ENCODE assay signal across 8 cellular contexts in the genomic region with DNA sequence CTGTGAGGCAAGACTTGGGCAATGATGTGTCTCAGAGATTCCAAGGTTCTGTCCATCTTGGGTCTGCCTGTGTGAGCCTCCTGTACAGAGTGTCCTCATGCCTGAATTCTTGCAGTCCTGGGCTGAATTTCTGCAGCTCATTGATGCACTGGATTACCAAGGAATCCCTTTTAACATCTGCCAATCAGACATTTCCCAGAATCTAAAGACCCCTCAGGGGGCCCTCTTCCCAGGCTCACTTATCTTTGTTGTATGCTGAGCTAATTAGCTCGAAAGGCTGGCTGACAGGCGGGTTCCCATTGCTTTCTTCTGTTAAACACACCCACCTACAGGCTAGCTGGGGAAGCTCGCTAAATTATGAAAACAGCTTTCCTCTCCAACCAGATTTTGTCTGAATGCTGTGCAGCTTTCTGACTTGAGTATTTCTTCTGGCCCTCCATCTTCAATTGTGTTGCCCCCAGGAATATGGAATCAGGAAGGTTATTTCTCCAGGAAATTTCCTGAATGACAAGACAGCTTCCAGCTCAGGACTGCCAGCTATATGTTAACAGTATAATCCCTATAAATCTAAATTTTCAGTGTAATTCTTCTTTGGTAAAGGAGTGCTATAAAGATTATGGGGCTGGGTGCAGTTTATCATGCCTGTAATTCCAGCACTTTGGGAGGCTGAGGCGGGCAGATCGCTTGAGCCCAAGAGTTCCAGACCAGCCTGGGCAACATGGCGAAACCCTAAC. TPM values are rescaled to one million over a fixed set of nuclear protein-coding genes. Genes with fewer than 3 reads are reported as not detected.
DNase-seq lines count a peak whose midpoint lies in the region; ATAC-seq and TF ChIP-seq lines count a peak whose summit lies in the region.

A gene (minus strand): TSS at position 91 of the 734 bp plus-strand sequence. CDS start 35 bp downstream, at position 56.

- H3K36me3 ChIP-seq in HAP-1 (replicated peaks) = no peaks in the 10 kb centered on the region
- no peaks in the 10 kb centered on the region for H3K36me3 ChIP-seq in mucosa of descending colon (ENCODE audit: low read depth)
- H3K36me3 ChIP-seq in gastrocnemius medialis = no peaks in the 10 kb centered on the region

- in situ Hi-C loops in HAP-1 (cut with MboI; ENCODE audit: low sequenced_read_pairs) = loop anchor here (10.0 kb wide), 1 partner anchor 268 kb away; a partner anchor contains a TSS
- in situ Hi-C loops in gastrocnemius medialis (cut with MboI; ENCODE audit: low sequenced_read_pairs in 4 of 4) = no loop called here

- H3K27me3 ChIP-seq in HAP-1 (ENCODE audit: low read depth) = no peaks in the 10 kb centered on the region
- H3K27me3 ChIP-seq in gastrocnemius medialis = no peaks in the 10 kb centered on the region

- H3K4me3 ChIP-seq in HAP-1 (no peak within 1 kb of the TSS), mucosa of descending colon (no peak within 1 kb of the TSS), gastrocnemius medialis (no peak within 1 kb of the TSS)

- TF ChIP-seq CTCF in mucosa of descending colon (IDR thresholded peaks at IDR 0.05) (no peak), gastrocnemius medialis (IDR thresholded peaks at IDR 0.05 in 4 of 5, conservative IDR thresholded peaks at IDR 0.05 in 1 of 5) (peak in 2 of 5 experiments; percentile 10 to 26)

- DNase-seq in A172 (ENCODE audit: low spot score) (peak; percentile 41), GDM1 (lab: John Stamatoyannopoulos, UW) (peak; percentile 18), HAP-1 (ENCODE audit: low spot score in 2 of 2) (peak; percentile 74), M059J (ENCODE audit: low read depth) (peak; percentile 47), SKM-1 (lab: John Stamatoyannopoulos, UW; ENCODE audit: unreplicated experiment) (peak; percentile 41), erythroblast (lab: John Stamatoyannopoulos, UW) (peak; percentile 15 to 35), mucosa of descending colon (peak in 1 of 3 donors; percentile 53), gastrocnemius medialis (no peak)

- H3K9me3 ChIP-seq in HAP-1 (no peaks in the 10 kb centered on the region), mucosa of descending colon (no peaks in the 10 kb centered on the region), gastrocnemius medialis (no peaks in the 10 kb centered on the region)

- intact Hi-C loops in mucosa of descending colon (cut with DNase I, micrococcal nuclease) = no loop called here
- intact Hi-C loops in gastrocnemius medialis (cut with DNase I; ENCODE audit: low total_unique reads) = no loop called here

- no peak for TF ChIP-seq POLR2A in erythroblast (IDR thresholded peaks at IDR 0.05; ENCODE audit: low read length)
- no peak for TF ChIP-seq POLR2A in gastrocnemius medialis (IDR thresholded peaks at IDR 0.05)

- H3K27ac ChIP-seq in gastrocnemius medialis = no peak within 1 kb of the TSS

- peak; percentile 68 for ATAC-seq in mucosa of descending colon
- no peak for ATAC-seq in gastrocnemius medialis

- H3K4me1 ChIP-seq in HAP-1 = peaks cover 10% of the 10 kb centered on the region
- H3K4me1 ChIP-seq in mucosa of descending colon (ENCODE audit: low read depth) = no peaks in the 10 kb centered on the region
- H3K4me1 ChIP-seq in gastrocnemius medialis = no peaks in the 10 kb centered on the region

RNA-seq across cellular contexts. Expression of the gene that starts here (rescaled TPM):
- not detected in 2 replicates for total RNA-seq in A172 (2014; rRNA removed; shearing (Covaris generic))
- total RNA-seq in M059J (2014; rRNA removed; shearing (Covaris generic)) = not detected in 2 replicates
- total RNA-seq in mucosa of descending colon (1 to 10 TPM in 1 of 3 donors, not detected in 2; 1.7 TPM), gastrocnemius medialis (not detected)

Comparison
In these comparisons a context has a peak if more than half of its experiments do, and no peak if none do; other contexts are left out.
1. Peak in DNase-seq in A172; RNA of the gene not detected or under 1 TPM.
2. Peak in DNase-seq in M059J; RNA of the gene not detected or under 1 TPM.
3. DNase-seq: peak in GDM1 (single experiment), HAP-1 (2 of 2), SKM-1 (single experiment) and erythroblast (2 of 2); none in gastrocnemius medialis (0 of 2).